In genomic region chr2:68134554-68134953, GRCh38 we compare ENCODE assay signal across 24 cellular contexts. TPM values are rescaled to one million over a fixed set of nuclear protein-coding genes. Genes with fewer than 3 reads are reported as not detected.
DNase-seq lines count a peak whose midpoint lies in the region; ATAC-seq, FAIRE-seq and TF ChIP-seq lines count a peak whose summit lies in the region.
"Had no signal": no experiment of that assay in that cellular context is flagged by ENCODE, and none has a peak within 500 bp of the region (broad histone marks: within the 10 kb centered on the region; RNA-seq: fewer than 3 reads in every experiment).

No MANE protein-coding gene starts in this region.

- peaks cover 2% of the 10 kb centered on the region for H3K36me3 Mint-ChIP-seq in activated CD8-positive, alpha-beta memory T cell treated with anti-CD3 and anti-CD28 coated beads, Interleukin-2, amount 10 ng/mL, durations not matched to agents 7 days and 5 days
- H3K36me3 Mint-ChIP-seq: IgD-negative memory B cell had no signal

- ATAC-seq in upper lobe of left lung (ENCODE audit: low FRiP score in 2 of 2) (no peak), left lobe of liver (no peak)
- ATAC-seq in activated CD8-positive, alpha-beta memory T cell treated with anti-CD3 and anti-CD28 coated beads, Interleukin-2, amount 10 ng/mL, durations not matched to agents 7 days and 5 days = no peak
- ATAC-seq: GM12878, PC-3 had no signal

- H3K27me3 ChIP-seq in small intestine (ENCODE audit: control insufficient read depth in 2 of 2, insufficient read depth in 2 of 2, low read length in 2 of 2) = no peaks in the 10 kb centered on the region
- no peaks in the 10 kb centered on the region for H3K27me3 ChIP-seq in upper lobe of left lung

- H3K9me3 Mint-ChIP-seq in activated CD8-positive, alpha-beta memory T cell treated with anti-CD3 and anti-CD28 coated beads, Interleukin-2, amount 10 ng/mL, durations not matched to agents 7 days and 5 days (ENCODE audit: low read depth) = no peaks in the 10 kb centered on the region
- H3K9me3 Mint-ChIP-seq: CD4-positive, alpha-beta memory T cell; IgD-negative memory B cell had no signal

- no peak overlapping the region for H3K27ac Mint-ChIP-seq in activated CD8-positive, alpha-beta memory T cell treated with anti-CD3 and anti-CD28 coated beads, Interleukin-2, amount 10 ng/mL, durations not matched to agents 7 days and 5 days
- H3K27ac Mint-ChIP-seq: IgD-negative memory B cell had no signal

- no peak for TF ChIP-seq CTCF in upper lobe of left lung (IDR thresholded peaks at IDR 0.05)

- CTCF ChIA-PET in activated CD8-positive, alpha-beta memory T cell treated with anti-CD3 and anti-CD28 coated beads, Interleukin-2, amount 10 ng/mL, durations not matched to agents 7 days and 5 days (lab: Charles Lee) = interaction anchor here (3.0 kb wide), 1 partner anchor 12 kb away, joined by 8 read pairs; no protein-coding TSS in a partner anchor

- WGBS in small intestine, 3 donors = 21 to 62% (median 36%) methylated on average over 6 of the region's 6 CpGs
- WGBS in upper lobe of left lung, 2 donors = 91 to 93% methylated on average over 6 of the region's 6 CpGs

- H3K9me3 ChIP-seq in small intestine (ENCODE audit: control insufficient read depth, low read depth) (no peaks in the 10 kb centered on the region), upper lobe of left lung (no peaks in the 10 kb centered on the region)
- H3K9me3 ChIP-seq: HAP-1 had no signal

- H3K27ac ChIP-seq in small intestine (ENCODE audit: low read depth in 1 of 2, low read length in 1 of 2) (no peak overlapping the region), upper lobe of left lung (no peak overlapping the region)

- peaks cover 0 to 2% of the 10 kb centered on the region in 2 donors for H3K36me3 ChIP-seq in small intestine (ENCODE audit: control insufficient read depth in 2 of 2, insufficient read depth in 2 of 2, low read length in 2 of 2)
- peaks cover 0 to 63% (median 10%) of the 10 kb centered on the region in 4 donors for H3K36me3 ChIP-seq in upper lobe of left lung

- no peak overlapping the region for H3K4me3 ChIP-seq in small intestine (ENCODE audit: low read depth in 1 of 2, low read length in 2 of 2)
- H3K4me3 ChIP-seq in upper lobe of left lung = no peak overlapping the region
- H3K4me3 ChIP-seq: GM12878, HAP-1 had no signal

- FAIRE-seq in small intestine (lab: Jason Lieb, UNC) = no peak
- FAIRE-seq: GM12878, GM19239 had no signal

- TF ChIP-seq POLR2A in erythroblast (IDR thresholded peaks at IDR 0.05; ENCODE audit: low read length) (no peak), upper lobe of left lung (IDR thresholded peaks at IDR 0.05) (no peak)

- no peak overlapping the region for H3K4me3 Mint-ChIP-seq in activated CD8-positive, alpha-beta memory T cell treated with anti-CD3 and anti-CD28 coated beads, Interleukin-2, amount 10 ng/mL, durations not matched to agents 7 days and 5 days
- H3K4me3 Mint-ChIP-seq: CD4-positive, alpha-beta memory T cell; IgD-negative memory B cell had no signal

- no peak for TF ChIP-seq EP300 in upper lobe of left lung (IDR thresholded peaks at IDR 0.05)

- no peaks in the 10 kb centered on the region for H3K4me1 Mint-ChIP-seq in activated CD8-positive, alpha-beta memory T cell treated with anti-CD3 and anti-CD28 coated beads, Interleukin-2, amount 10 ng/mL, durations not matched to agents 7 days and 5 days
- H3K4me1 Mint-ChIP-seq: CD4-positive, alpha-beta memory T cell; IgD-negative memory B cell had no signal

- no peaks in the 10 kb centered on the region for H3K4me1 ChIP-seq in small intestine (ENCODE audit: control insufficient read depth in 2 of 2, insufficient read depth in 1 of 2, low read depth in 1 of 2, low read length in 1 of 2)
- H3K4me1 ChIP-seq in upper lobe of left lung = no peaks in the 10 kb centered on the region

- H3K27me3 Mint-ChIP-seq in activated CD8-positive, alpha-beta memory T cell treated with anti-CD3 and anti-CD28 coated beads, Interleukin-2, amount 10 ng/mL, durations not matched to agents 7 days and 5 days = no peaks in the 10 kb centered on the region
- H3K27me3 Mint-ChIP-seq: CD4-positive, alpha-beta memory T cell; IgD-negative memory B cell had no signal

- DNase-seq in NCI-H82 (lab: John Stamatoyannopoulos, UW) (peak; percentile 48), NCI-H82 treated with DMSO at 0.1 percent for 48 hours (lab: John Stamatoyannopoulos, UW; ENCODE audit: unreplicated experiment) (no peak), NCI-H526 (lab: John Stamatoyannopoulos, UW) (peak; percentile 19 to 45), erythroblast (lab: John Stamatoyannopoulos, UW) (peak; percentile 41 to 42), small intestine (peak; percentile 62), upper lobe of left lung (no peak), left lobe of liver (ENCODE audit: low spot score) (no peak)
- DNase-seq in activated CD8-positive, alpha-beta memory T cell treated with anti-CD3 and anti-CD28 coated beads, Interleukin-2, amount 10 ng/mL, durations not matched to agents 7 days and 5 days = no peak
- DNase-seq: Calu3; CD4-positive, alpha-beta memory T cell; EL; Kasumi-1; MM.1S; NCI-H1092; NCI-H2107; NCI-H2227 treated with DMSO at 0.1 percent for 48 hours; NCI-H69; PC-3; RPMI8226; SHP77 treated with DMSO at 0.1 percent for 48 hours had no signal

RNA-seq across cellular contexts. Expression of gene PNO1, which starts 23.1 kb away (rescaled TPM):
- 10 to 100 TPM in 1 of 3 donors, 1 to 10 TPM in 2; 4.9 to 11.7 (median 6.8) TPM for polyA plus RNA-seq in small intestine
- total RNA-seq in upper lobe of left lung (10 to 100 TPM in 4 of 6 donors, 1 to 10 TPM in 2; 7.2 to 28.1 (median 13.6) TPM), left lobe of liver (4.9 TPM)
- total RNA-seq in activated CD8-positive, alpha-beta memory T cell treated with anti-CD3 and anti-CD28 coated beads, Interleukin-2, amount 10 ng/mL, durations not matched to agents 7 days and 5 days = 10 to 100 TPM; 10.5 to 15.1 TPM

Comparison
In these comparisons a context has a peak if more than half of its experiments do, and no peak if none do; other contexts are left out.
1. DNase-seq: peak in NCI-H82 (single experiment), NCI-H526 (2 of 2), erythroblast (2 of 2) and small intestine (single experiment); none in NCI-H82 treated with DMSO at 0.1 percent for 48 hours (single experiment), upper lobe of left lung (0 of 2), left lobe of liver (single experiment) and activated CD8-positive, alpha-beta memory T cell treated with anti-CD3 and anti-CD28 coated beads, Interleukin-2, amount 10 ng/mL, durations not matched to agents 7 days and 5 days (single experiment).